In genomic region chr4:40511017-40511614, GRCh38 we compare ENCODE assay signal across 20 cellular contexts.
"Had no signal": no experiment of that assay in that cellular context is flagged by ENCODE, and none has a peak within 500 bp of the region (broad histone marks: within the 10 kb centered on the region; RNA-seq: fewer than 3 reads in every experiment).

No MANE protein-coding gene starts in this region.

- H3K4me3 ChIP-seq: gastrocnemius medialis, left ventricle myocardium inferior, ovary had no signal

- H3K27ac ChIP-seq: gastrocnemius medialis, left ventricle myocardium inferior, ovary had no signal

- DNase-seq: activated CD4-positive, alpha-beta T cell treated with anti-CD3 and anti-CD28 coated beads, Interleukin-2, amount 10 ng/mL, durations not matched to agents 24 days and 14 days; activated CD8-positive, alpha-beta T cell treated with anti-CD3 and anti-CD28 coated beads, Interleukin-2, amount 10 ng/mL, durations not matched to agents 7 days and 5 days; activated naive CD4-positive, alpha-beta T cell treated with Interleukin-2 at 50 U/mL for 16 hours; activated naive CD8-positive, alpha-beta T cell treated with anti-CD3 and anti-CD28 coated beads, Interleukin-2, amount 10 ng/mL, durations not matched to agents 7 days and 5 days; activated T-cell treated with anti-CD3 and anti-CD28 coated beads, Interleukin-2, amount 50 U/mL, for 24 hours; caudate nucleus; gastrocnemius medialis; head of caudate nucleus; kidney glomerular epithelial cell; left ventricle myocardium inferior; naive thymus-derived CD4-positive, alpha-beta T cell; ovary; stimulated activated CD4-positive, alpha-beta T cell treated with anti-CD3 and anti-CD28 coated beads, Interleukin-12 subunit alpha, Interleukin-12 subunit beta, amount 100 ng/mL, for 4 hours; stimulated activated CD4-positive, alpha-beta T cell treated with anti-CD3 and anti-CD28 coated beads, Interleukin-1b, Interleukin-23, amount 100 ng/mL, for 48 hours; stimulated activated CD8-positive, alpha-beta memory T cell treated with anti-CD3 and anti-CD28 coated beads, Interleukin-4, amount 100 ng/mL, for 48 hours; stimulated activated naive CD4-positive, alpha-beta T cell treated with Interleukin-2 at 50 U/mL for 16 hours; substantia nigra; T-cell; trophoblast cell had no signal

- H3K27me3 ChIP-seq: gastrocnemius medialis, ovary had no signal

- H3K9me3 ChIP-seq: gastrocnemius medialis, left ventricle myocardium inferior, ovary had no signal

- H3K4me1 ChIP-seq: gastrocnemius medialis, left ventricle myocardium inferior had no signal

- ATAC-seq: activated CD8-positive, alpha-beta T cell treated with anti-CD3 and anti-CD28 coated beads, Interleukin-2, amount 10 ng/mL, durations not matched to agents 7 days and 5 days; esophagus mucosa; gastrocnemius medialis; naive thymus-derived CD4-positive, alpha-beta T cell; T-cell had no signal

- H3K36me3 ChIP-seq: gastrocnemius medialis, left ventricle myocardium inferior, ovary had no signal
